1 cellular context compared by ENCODE assay signal in genomic region chr20:17969276-17969883, GRCh38.
TF ChIP-seq lines count a peak whose summit lies in the region.

No MANE protein-coding gene starts in this region.

TF ChIP-seq in HepG2, 621 proteins besides CTCF, POLR2A, EP300 and RAD21 (continued from another document and continues in another):
- TF ChIP-seq ATAD3A (CRISPR knock-in tag; IDR thresholded peaks at IDR 0.05): 0 out of 2 replicates have a peak, but pooled peaks have one; percentile 71
- TF ChIP-seq KLF11 (CRISPR knock-in tag; IDR thresholded peaks at IDR 0.05): no peak
- TF ChIP-seq MXD3 (CRISPR knock-in tag; IDR thresholded peaks at IDR 0.05): no peak
- TF ChIP-seq SUZ12 (IDR thresholded peaks at IDR 0.05; ENCODE audit: low read depth, low read length): no peak
- TF ChIP-seq GLI4 (CRISPR knock-in tag; IDR thresholded peaks at IDR 0.05; ENCODE audit: borderline replicate concordance): no peak
- TF ChIP-seq ZNF251 (CRISPR knock-in tag; IDR thresholded peaks at IDR 0.05): no peak
- TF ChIP-seq ZNF17 (CRISPR knock-in tag; IDR thresholded peaks at IDR 0.05): 0 out of 2 replicates have a peak, but pooled peaks have one; percentile 14
- no peak for TF ChIP-seq ZBTB1 (CRISPR knock-in tag; IDR thresholded peaks at IDR 0.05; ENCODE audit: borderline replicate concordance)
- TF ChIP-seq, protein P1, sequence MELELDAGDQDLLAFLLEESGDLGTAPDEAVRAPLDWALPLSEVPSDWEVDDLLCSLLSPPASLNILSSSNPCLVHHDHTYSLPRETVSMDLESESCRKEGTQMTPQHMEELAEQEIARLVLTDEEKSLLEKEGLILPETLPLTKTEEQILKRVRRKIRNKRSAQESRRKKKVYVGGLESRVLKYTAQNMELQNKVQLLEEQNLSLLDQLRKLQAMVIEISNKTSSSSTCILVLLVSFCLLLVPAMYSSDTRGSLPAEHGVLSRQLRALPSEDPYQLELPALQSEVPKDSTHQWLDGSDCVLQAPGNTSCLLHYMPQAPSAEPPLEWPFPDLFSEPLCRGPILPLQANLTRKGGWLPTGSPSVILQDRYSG (CRISPR knock-in tag; IDR thresholded peaks at IDR 0.05): no peak
- no peak for TF ChIP-seq HBP1 (CRISPR knock-in tag; IDR thresholded peaks at IDR 0.05; ENCODE audit: low read depth)
- TF ChIP-seq ADNP (CRISPR knock-in tag; IDR thresholded peaks at IDR 0.05): no peak
- TF ChIP-seq, protein P2, sequence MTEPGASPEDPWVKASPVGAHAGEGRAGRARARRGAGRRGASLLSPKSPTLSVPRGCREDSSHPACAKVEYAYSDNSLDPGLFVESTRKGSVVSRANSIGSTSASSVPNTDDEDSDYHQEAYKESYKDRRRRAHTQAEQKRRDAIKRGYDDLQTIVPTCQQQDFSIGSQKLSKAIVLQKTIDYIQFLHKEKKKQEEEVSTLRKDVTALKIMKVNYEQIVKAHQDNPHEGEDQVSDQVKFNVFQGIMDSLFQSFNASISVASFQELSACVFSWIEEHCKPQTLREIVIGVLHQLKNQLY (CRISPR knock-in tag; IDR thresholded peaks at IDR 0.05): no peak
- TF ChIP-seq HDAC6 (IDR thresholded peaks at IDR 0.05; ENCODE audit: low read depth, low read length): no peak
- TF ChIP-seq MAZ (IDR thresholded peaks at IDR 0.05; ENCODE audit: borderline replicate concordance, low read depth, low read length): no peak
- no peak for TF ChIP-seq MAZ (CRISPR knock-in tag; IDR thresholded peaks at IDR 0.05; ENCODE audit: low read depth)
- TF ChIP-seq ZNF878 (CRISPR knock-in tag; IDR thresholded peaks at IDR 0.05): no peak
- no peak for TF ChIP-seq TSC22D2 (CRISPR knock-in tag; IDR thresholded peaks at IDR 0.05; ENCODE audit: borderline replicate concordance)
- TF ChIP-seq SOX6 (IDR thresholded peaks at IDR 0.05): no peak
- TF ChIP-seq SOX6 (CRISPR knock-in tag; IDR thresholded peaks at IDR 0.05): no peak
- TF ChIP-seq TCF7L2 (IDR thresholded peaks at IDR 0.05; ENCODE audit: low read depth, low read length): no peak
- no peak for TF ChIP-seq AKNA (CRISPR knock-in tag; IDR thresholded peaks at IDR 0.05; ENCODE audit: borderline replicate concordance)
- TF ChIP-seq THAP11 (CRISPR knock-in tag; IDR thresholded peaks at IDR 0.05): no peak
- TF ChIP-seq ZFP91 (CRISPR knock-in tag; IDR thresholded peaks at IDR 0.05; ENCODE audit: borderline replicate concordance): peak; percentile 21; the same call in 1 of the 2 replicates
- no peak for TF ChIP-seq ZNF317 (CRISPR knock-in tag; IDR thresholded peaks at IDR 0.05)
- TF ChIP-seq, protein P3, sequence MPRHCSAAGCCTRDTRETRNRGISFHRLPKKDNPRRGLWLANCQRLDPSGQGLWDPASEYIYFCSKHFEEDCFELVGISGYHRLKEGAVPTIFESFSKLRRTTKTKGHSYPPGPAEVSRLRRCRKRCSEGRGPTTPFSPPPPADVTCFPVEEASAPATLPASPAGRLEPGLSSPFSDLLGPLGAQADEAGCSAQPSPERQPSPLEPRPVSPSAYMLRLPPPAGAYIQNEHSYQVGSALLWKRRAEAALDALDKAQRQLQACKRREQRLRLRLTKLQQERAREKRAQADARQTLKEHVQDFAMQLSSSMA (CRISPR knock-in tag; IDR thresholded peaks at IDR 0.05): no peak; the same call in 1 of the 2 replicates
- no peak for TF ChIP-seq FOXM1 (CRISPR knock-in tag; IDR thresholded peaks at IDR 0.05)
- 0 out of 2 replicates have a peak, but pooled peaks have one; percentile 24 for TF ChIP-seq ZNF383 (CRISPR knock-in tag; IDR thresholded peaks at IDR 0.05; ENCODE audit: borderline replicate concordance)
- TF ChIP-seq ZNF33B (CRISPR knock-in tag; IDR thresholded peaks at IDR 0.05): no peak
- TF ChIP-seq ZNF260 (CRISPR knock-in tag; IDR thresholded peaks at IDR 0.05; ENCODE audit: borderline replicate concordance, low read depth): 0 out of 2 replicates have a peak, but pooled peaks have one; percentile 5
- 0 out of 2 replicates have a peak, but pooled peaks have one; percentile 39 for TF ChIP-seq ZMYM3 (CRISPR knock-in tag; IDR thresholded peaks at IDR 0.05)
- TF ChIP-seq ZNF382 (CRISPR knock-in tag; IDR thresholded peaks at IDR 0.05; ENCODE audit: borderline replicate concordance): no peak
- TF ChIP-seq ASH2L (IDR thresholded peaks at IDR 0.05; ENCODE audit: insufficient read length, low read depth, low read length): peak; percentile 92
- TF ChIP-seq ZFP36L2 (CRISPR knock-in tag; IDR thresholded peaks at IDR 0.05): 0 out of 2 replicates have a peak, but pooled peaks have one; percentile 65
- no peak for TF ChIP-seq REPIN1 (CRISPR knock-in tag; IDR thresholded peaks at IDR 0.05; ENCODE audit: borderline replicate concordance, low read depth)
- 0 out of 2 replicates have a peak, but pooled peaks have one; percentile 15 for TF ChIP-seq SMARCC2 (IDR thresholded peaks at IDR 0.05)
- no peak for TF ChIP-seq CBX5 (CRISPR knock-in tag; IDR thresholded peaks at IDR 0.05; ENCODE audit: borderline replicate concordance)
- TF ChIP-seq LCORL (IDR thresholded peaks at IDR 0.05): no peak
- TF ChIP-seq LCORL (CRISPR knock-in tag; IDR thresholded peaks at IDR 0.05): peak; percentile 65; the same call in 1 of the 2 replicates
- TF ChIP-seq ZNF629 (CRISPR knock-in tag; conservative IDR thresholded peaks at IDR 0.05): peak; percentile 80
- no peak for TF ChIP-seq HNF1A (IDR thresholded peaks at IDR 0.05; ENCODE audit: low read depth)
- 0 out of 2 replicates have a peak, but pooled peaks have one; percentile 18 for TF ChIP-seq HNF1A (CRISPR knock-in tag; IDR thresholded peaks at IDR 0.05; ENCODE audit: borderline replicate concordance)
- no peak for TF ChIP-seq ZNF609 (CRISPR knock-in tag; IDR thresholded peaks at IDR 0.05; ENCODE audit: borderline replicate concordance)
